Comparison of ENCODE assay signal across 21 cellular contexts in the genomic region with DNA sequence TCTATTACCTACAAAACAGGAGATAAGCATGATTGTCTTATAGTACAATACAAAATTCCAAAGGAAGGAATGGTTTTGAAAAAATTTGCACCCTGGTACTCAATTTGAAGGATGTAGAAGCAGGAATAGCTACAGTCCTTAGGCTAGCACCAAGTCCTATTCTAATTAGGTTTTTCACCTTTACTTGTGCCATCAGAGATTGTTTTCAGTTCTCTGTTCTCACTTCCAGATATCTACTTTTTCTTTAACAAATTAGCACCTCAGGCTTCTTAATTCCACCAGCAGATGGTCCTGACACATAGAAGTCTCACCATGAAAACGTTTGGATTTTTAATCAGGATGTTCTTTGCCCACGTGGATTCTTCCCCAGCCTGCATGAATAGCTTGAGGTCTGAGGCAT. TPM values are rescaled to one million over a fixed set of nuclear protein-coding genes. Genes with fewer than 3 reads are reported as not detected.
DNase-seq lines count a peak whose midpoint lies in the region; ATAC-seq and TF ChIP-seq lines count a peak whose summit lies in the region.
"Had no signal": no experiment of that assay in that cellular context is flagged by ENCODE, and none has a peak within 500 bp of the region (broad histone marks: within the 10 kb centered on the region; RNA-seq: fewer than 3 reads in every experiment).

No MANE protein-coding gene starts in this region.

- H3K4me1 Mint-ChIP-seq in activated CD8-positive, alpha-beta T cell treated with anti-CD3 and anti-CD28 coated beads for 36 hours (ENCODE audit: low read depth), result no peaks in the 10 kb centered on the region
- no peaks in the 10 kb centered on the region for H3K4me1 Mint-ChIP-seq in type B pancreatic cell (ENCODE audit: unreplicated experiment)

- DNase-seq in glomerular visceral epithelial cell (ENCODE audit: extremely low spot score), result no peak
- DNase-seq in activated CD8-positive, alpha-beta T cell treated with anti-CD3 and anti-CD28 coated beads for 36 hours, result no peak
- DNase-seq in type B pancreatic cell (ENCODE audit: extremely low spot score, unreplicated experiment), result no peak
- DNase-seq in stimulated activated CD4-positive, alpha-beta T cell treated with anti-CD3 and anti-CD28 coated beads, Interleukin-4, amount 100 ng/mL, for 1 hour, result no peak
- DNase-seq: activated T-cell treated with anti-CD3 and anti-CD28 coated beads, Interleukin-2, amount 50 U/mL, for 1 hour; brain microvascular endothelial cell; gastrocnemius medialis; left ventricle myocardium superior; NCI-H1105; NCI-H2171; NCI-H774; pancreas; SW 1271 had no signal

- no peaks in the 10 kb centered on the region for H3K36me3 Mint-ChIP-seq in activated CD8-positive, alpha-beta T cell treated with anti-CD3 and anti-CD28 coated beads for 36 hours (ENCODE audit: low read depth)
- H3K36me3 Mint-ChIP-seq in type B pancreatic cell, result no peaks in the 10 kb centered on the region
- H3K36me3 Mint-ChIP-seq: activated naive CD4-positive, alpha-beta T cell treated with anti-CD3 and anti-CD28 coated beads, Interleukin-2, amount 50 U/mL, for 72 hours; stimulated activated memory B cell treated with anti-CD40 and anti-IgM and Interleukin-4, amounts not matched to agents 10 μg/mL and 1 μg/mL and 100 μg/mL, for 72 hours had no signal

- H3K27ac Mint-ChIP-seq in activated CD8-positive, alpha-beta T cell treated with anti-CD3 and anti-CD28 coated beads for 36 hours, result no peak overlapping the region
- H3K27ac Mint-ChIP-seq in type B pancreatic cell, result no peak overlapping the region
- H3K27ac Mint-ChIP-seq: activated naive CD4-positive, alpha-beta T cell treated with anti-CD3 and anti-CD28 coated beads, Interleukin-2, amount 50 U/mL, for 72 hours; dendritic cell treated with granulocyte-macrophage colony-stimulating factor and Interleukin-4, amounts not matched to agents 40 ng/mL and 50 ng/mL, for 4 days; stimulated activated memory B cell treated with anti-CD40 and anti-IgM and Interleukin-4, amounts not matched to agents 10 μg/mL and 1 μg/mL and 100 μg/mL, for 72 hours had no signal

- H3K27me3 Mint-ChIP-seq in activated CD8-positive, alpha-beta T cell treated with anti-CD3 and anti-CD28 coated beads for 36 hours, result no peaks in the 10 kb centered on the region
- peaks cover 3% of the 10 kb centered on the region for H3K27me3 Mint-ChIP-seq in type B pancreatic cell
- H3K27me3 Mint-ChIP-seq: dendritic cell treated with granulocyte-macrophage colony-stimulating factor and Interleukin-4, amounts not matched to agents 40 ng/mL and 50 ng/mL, for 4 days; stimulated activated memory B cell treated with anti-CD40 and anti-IgM and Interleukin-4, amounts not matched to agents 10 μg/mL and 1 μg/mL and 100 μg/mL, for 72 hours had no signal

- H3K9me3 Mint-ChIP-seq in activated CD8-positive, alpha-beta T cell treated with anti-CD3 and anti-CD28 coated beads for 36 hours, result no peaks in the 10 kb centered on the region
- no peaks in the 10 kb centered on the region for H3K9me3 Mint-ChIP-seq in type B pancreatic cell
- H3K9me3 Mint-ChIP-seq: activated naive CD4-positive, alpha-beta T cell treated with anti-CD3 and anti-CD28 coated beads, Interleukin-2, amount 50 U/mL, for 72 hours; dendritic cell treated with granulocyte-macrophage colony-stimulating factor and Interleukin-4, amounts not matched to agents 40 ng/mL and 50 ng/mL, for 4 days; stimulated activated memory B cell treated with anti-CD40 and anti-IgM and Interleukin-4, amounts not matched to agents 10 μg/mL and 1 μg/mL and 100 μg/mL, for 72 hours had no signal

- CTCF ChIA-PET in activated CD8-positive, alpha-beta T cell treated with anti-CD3 and anti-CD28 coated beads for 36 hours (lab: Charles Lee), result no interaction called here

- peak; percentile 72 for ATAC-seq in GM19043 (IDR thresholded peaks at IDR 0.05; ENCODE audit: low read depth, unreplicated experiment)
- peak; percentile 81 for ATAC-seq in GM21786 (IDR thresholded peaks at IDR 0.05; ENCODE audit: unreplicated experiment)
- peak; percentile 62 for ATAC-seq in HG03045 (IDR thresholded peaks at IDR 0.05; ENCODE audit: unreplicated experiment)
- ATAC-seq in activated CD8-positive, alpha-beta T cell treated with anti-CD3 and anti-CD28 coated beads for 36 hours, result no peak
- ATAC-seq: activated naive CD4-positive, alpha-beta T cell treated with anti-CD3 and anti-CD28 coated beads, Interleukin-2, amount 50 U/mL, for 72 hours; gastrocnemius medialis; left ventricle myocardium superior; pancreas had no signal

- POLR2A ChIA-PET in activated CD8-positive, alpha-beta T cell treated with anti-CD3 and anti-CD28 coated beads for 36 hours (lab: Charles Lee), result no interaction called here

- no peak overlapping the region for H3K4me3 Mint-ChIP-seq in activated CD8-positive, alpha-beta T cell treated with anti-CD3 and anti-CD28 coated beads for 36 hours
- no peak overlapping the region for H3K4me3 Mint-ChIP-seq in type B pancreatic cell
- H3K4me3 Mint-ChIP-seq: dendritic cell treated with granulocyte-macrophage colony-stimulating factor and Interleukin-4, amounts not matched to agents 40 ng/mL and 50 ng/mL, for 4 days; stimulated activated memory B cell treated with anti-CD40 and anti-IgM and Interleukin-4, amounts not matched to agents 10 μg/mL and 1 μg/mL and 100 μg/mL, for 72 hours had no signal

- intact Hi-C loops in activated CD8-positive, alpha-beta T cell treated with anti-CD3 and anti-CD28 coated beads for 36 hours (cut with micrococcal nuclease), result no loop called here

- no peak for TF ChIP-seq CTCF in activated CD8-positive, alpha-beta T cell treated with anti-CD3 and anti-CD28 coated beads for 36 hours (IDR thresholded peaks at IDR 0.05)
- TF ChIP-seq CTCF in type B pancreatic cell (conservative IDR thresholded peaks at IDR 0.05), result no peak

RNA-seq across cellular contexts. Expression of gene IL5RA, which starts 43.8 kb away (rescaled TPM):
- not detected for total RNA-seq in activated CD8-positive, alpha-beta T cell treated with anti-CD3 and anti-CD28 coated beads for 36 hours
- 0.14 and 0.51 TPM in 2 replicates for total RNA-seq in type B pancreatic cell (ENCODE audit: low replicate concordance)
- total RNA-seq: activated naive CD4-positive, alpha-beta T cell treated with anti-CD3 and anti-CD28 coated beads, Interleukin-2, amount 50 U/mL, for 72 hours; epithelial cell of proximal tubule; gastrocnemius medialis; myocyte had no signal
